Comparison of ENCODE assay signal across 23 cellular contexts in the genomic region with DNA sequence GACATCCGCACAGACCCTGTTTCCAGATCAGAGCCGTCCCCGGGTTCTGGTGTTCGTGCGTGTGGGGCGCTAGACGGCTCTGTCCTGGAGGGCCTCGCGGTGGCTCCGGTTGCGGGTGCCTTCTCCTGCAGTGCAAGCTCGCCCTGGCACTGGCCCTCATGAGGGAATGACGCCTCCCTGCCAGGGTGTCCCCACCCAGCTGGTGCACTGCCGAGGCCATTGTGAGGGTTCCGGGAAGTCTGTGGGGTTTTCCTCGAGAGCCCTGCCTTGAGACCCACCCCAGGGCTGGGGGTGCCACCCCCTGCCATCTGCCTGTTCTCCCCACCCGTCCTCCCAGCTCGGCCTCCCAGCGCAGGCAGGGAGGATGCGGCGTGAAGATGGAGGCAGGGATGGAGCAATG.
"Had no signal": no experiment of that assay in that cellular context is flagged by ENCODE, and none has a peak within 500 bp of the region (broad histone marks: within the 10 kb centered on the region; RNA-seq: fewer than 3 reads in every experiment).

No MANE protein-coding gene starts in this region.

- H3K4me3 Mint-ChIP-seq: activated CD4-positive, alpha-beta memory T cell treated with anti-CD3 and anti-CD28 coated beads for 36 hours; activated naive CD8-positive, alpha-beta T cell treated with anti-CD3 and anti-CD28 coated beads, Interleukin-2, amount 50 U/mL, for 24 hours; activated T-cell treated with anti-CD3 and anti-CD28 coated beads, Interleukin-2, amount 50 U/mL, for 72 hours; central memory CD8-positive, alpha-beta T cell; effector memory CD8-positive, alpha-beta T cell; naive thymus-derived CD8-positive, alpha-beta T cell; neural progenitor cell; stimulated activated naive CD8-positive, alpha-beta T cell treated with anti-CD3 and anti-CD28 coated beads, Interleukin-15, Interleukin-2, amounts not matched to agents 100 ng/mL and 50 ng/mL, for 24 hours had no signal

- H3K27me3 ChIP-seq: brain microvascular endothelial cell, colonic mucosa, dorsolateral prefrontal cortex, esophagus muscularis mucosa, neural progenitor cell, thyroid gland had no signal

- FAIRE-seq: frontal cortex had no signal

- H3K36me3 ChIP-seq: neural progenitor cell had no signal

- ATAC-seq: activated naive CD8-positive, alpha-beta T cell treated with anti-CD3 and anti-CD28 coated beads, Interleukin-2, amount 50 U/mL, for 24 hours; activated T-cell treated with anti-CD3 and anti-CD28 coated beads, Interleukin-2, amount 50 U/mL, for 72 hours; effector memory CD8-positive, alpha-beta T cell; naive thymus-derived CD8-positive, alpha-beta T cell had no signal

- H3K27me3 Mint-ChIP-seq: activated CD4-positive, alpha-beta memory T cell treated with anti-CD3 and anti-CD28 coated beads for 36 hours; activated naive CD8-positive, alpha-beta T cell treated with anti-CD3 and anti-CD28 coated beads, Interleukin-2, amount 50 U/mL, for 24 hours; central memory CD8-positive, alpha-beta T cell; effector memory CD8-positive, alpha-beta T cell; naive thymus-derived CD8-positive, alpha-beta T cell; stimulated activated naive CD8-positive, alpha-beta T cell treated with anti-CD3 and anti-CD28 coated beads, Interleukin-15, Interleukin-2, amounts not matched to agents 100 ng/mL and 50 ng/mL, for 24 hours had no signal

- H3K9me3 ChIP-seq: colonic mucosa, esophagus muscularis mucosa, lower lobe of right lung, thyroid gland had no signal

- H3K4me2 ChIP-seq: neural progenitor cell had no signal

- H3K36me3 Mint-ChIP-seq: activated CD4-positive, alpha-beta memory T cell treated with anti-CD3 and anti-CD28 coated beads for 36 hours; naive thymus-derived CD8-positive, alpha-beta T cell; neural progenitor cell had no signal

- H3K9ac ChIP-seq: neural progenitor cell had no signal

- H3K9me3 Mint-ChIP-seq: activated CD4-positive, alpha-beta memory T cell treated with anti-CD3 and anti-CD28 coated beads for 36 hours; activated naive CD8-positive, alpha-beta T cell treated with anti-CD3 and anti-CD28 coated beads, Interleukin-2, amount 50 U/mL, for 24 hours; activated T-cell treated with anti-CD3 and anti-CD28 coated beads, Interleukin-2, amount 50 U/mL, for 72 hours; central memory CD8-positive, alpha-beta T cell; effector memory CD8-positive, alpha-beta T cell; naive thymus-derived CD8-positive, alpha-beta T cell; neural progenitor cell; stimulated activated naive CD8-positive, alpha-beta T cell treated with anti-CD3 and anti-CD28 coated beads, Interleukin-15, Interleukin-2, amounts not matched to agents 100 ng/mL and 50 ng/mL, for 24 hours had no signal

- H3K4me3 ChIP-seq: colonic mucosa, dorsolateral prefrontal cortex, esophagus muscularis mucosa, lower lobe of right lung, neural progenitor cell, thyroid gland had no signal

- H3K27ac Mint-ChIP-seq: activated CD4-positive, alpha-beta memory T cell treated with anti-CD3 and anti-CD28 coated beads for 36 hours; activated naive CD8-positive, alpha-beta T cell treated with anti-CD3 and anti-CD28 coated beads, Interleukin-2, amount 50 U/mL, for 24 hours; activated T-cell treated with anti-CD3 and anti-CD28 coated beads, Interleukin-2, amount 50 U/mL, for 72 hours; effector memory CD8-positive, alpha-beta T cell; naive thymus-derived CD8-positive, alpha-beta T cell; stimulated activated naive CD8-positive, alpha-beta T cell treated with anti-CD3 and anti-CD28 coated beads, Interleukin-15, Interleukin-2, amounts not matched to agents 100 ng/mL and 50 ng/mL, for 24 hours had no signal

- H2AFZ ChIP-seq: neural progenitor cell had no signal

- H3K27ac ChIP-seq: brain microvascular endothelial cell, colonic mucosa, lower lobe of right lung, neural progenitor cell, thyroid gland had no signal

- H3K4me1 Mint-ChIP-seq: activated naive CD8-positive, alpha-beta T cell treated with anti-CD3 and anti-CD28 coated beads, Interleukin-2, amount 50 U/mL, for 24 hours; central memory CD8-positive, alpha-beta T cell; naive thymus-derived CD8-positive, alpha-beta T cell had no signal

- DNase-seq: activated CD4-positive, alpha-beta memory T cell treated with anti-CD3 and anti-CD28 coated beads for 36 hours; activated CD4-positive, alpha-beta T cell treated with anti-CD3 and anti-CD28 coated beads for 48 hours; activated effector memory CD4-positive, alpha-beta T cell treated with anti-CD3 and anti-CD28 coated beads, Interleukin-2, amount 50 U/mL, for 16 hours; activated naive CD4-positive, alpha-beta T cell treated with anti-CD3 and anti-CD28 coated beads, Interleukin-2, amount 50 U/mL, for 16 hours; activated naive CD8-positive, alpha-beta T cell treated with anti-CD3 and anti-CD28 coated beads, Interleukin-2, amount 50 U/mL, for 24 hours; activated T-cell treated with anti-CD3 and anti-CD28 coated beads, Interleukin-2, amount 50 U/mL, for 72 hours; anterior cingulate cortex; brain microvascular endothelial cell; colonic mucosa; effector memory CD8-positive, alpha-beta T cell; glutamatergic neuron; hippocampal formation; lower lobe of right lung; naive thymus-derived CD8-positive, alpha-beta T cell; retina; stimulated activated CD4-positive, alpha-beta T cell treated with anti-CD3 and anti-CD28 coated beads, Interleukin-12 subunit alpha, Interleukin-12 subunit beta, amount 100 ng/mL, for 4 hours; thyroid gland had no signal

- H3K4me1 ChIP-seq: colonic mucosa, lower lobe of right lung, neural progenitor cell, thyroid gland had no signal
